In genomic region chr9:2260401-2261306, GRCh38 we compare ENCODE assay signal across 14 cellular contexts.
DNase-seq lines count a peak whose midpoint lies in the region; FAIRE-seq and TF ChIP-seq lines count a peak whose summit lies in the region.
"Had no signal": no experiment of that assay in that cellular context is flagged by ENCODE, and none has a peak within 500 bp of the region (broad histone marks: within the 10 kb centered on the region; RNA-seq: fewer than 3 reads in every experiment).

No MANE protein-coding gene starts in this region.

- CTCF ChIA-PET in H1 (lab: Charles Lee; ENCODE audit: partially characterized antibody) = interaction anchor here (0.6 to 3.0 kb wide), 3 partner anchors 13 to 311 kb away, joined by 3 to 15 read pairs (median 6); no protein-coding TSS in a partner anchor

- WGBS in H1 (ENCODE audit: extremely low coverage in 1 of 2, insufficient coverage in 1 of 2, insufficient read length in 1 of 2, insufficient replicate concordance in 2 of 2, low coverage in 1 of 2, low lambda C conversion rate in 2 of 2, missing lambda C conversion rate in 1 of 2), 2 experiments = 97% methylated on average over 3 of the region's 3 CpGs; no CpG with 5 or more reads in 1 of the 2 experiments
- 82% methylated on average over 3 of the region's 3 CpGs for WGBS in sigmoid colon, 2 donors

- no peak overlapping the region for H4K5ac ChIP-seq in H1 (ENCODE audit: insufficient read length, low read depth, low read length)

- H3K79me1 ChIP-seq in H1 (ENCODE audit: low read depth, low read length) = no peaks in the 10 kb centered on the region

- H3K9me3 ChIP-seq in H1 (ENCODE audit: insufficient read depth in 2 of 2, low read depth in 1 of 2, low read length in 1 of 2) (peaks cover 0 to 7% of the 10 kb centered on the region in 2 experiments; a peak in 1 of 4 replicates), sigmoid colon (no peaks in the 10 kb centered on the region)
- H3K9me3 ChIP-seq: HAP-1, left ventricle myocardium inferior, SJSA1, tibial artery had no signal

- H2BK20ac ChIP-seq in H1 (ENCODE audit: low read length) = peak overlapping the region; percentile 72; the same call in 1 of the 2 replicates

- no peak overlapping the region for H3K27ac ChIP-seq in H1 (ENCODE audit: low read depth, low read length)
- no peak overlapping the region for H3K27ac ChIP-seq in sigmoid colon
- H3K27ac ChIP-seq: left ventricle myocardium inferior, SJSA1, tibial artery had no signal

- TF ChIP-seq CTCF in H1 (IDR thresholded peaks at IDR 0.05; ENCODE audit: control extremely low read depth in 1 of 3, insufficient read depth in 1 of 3, low read depth in 1 of 3, low read length in 3 of 3) (no peak), sigmoid colon (IDR thresholded peaks at IDR 0.05) (no peak)

- no peak overlapping the region for H3K56ac ChIP-seq in H1 (replicated peaks; ENCODE audit: insufficient read length, low read depth, low read length)

- DNase-seq in DMS53 (lab: John Stamatoyannopoulos, UW) (peak; percentile 24), DMS53 treated with DMSO at 0.1 percent for 48 hours (lab: John Stamatoyannopoulos, UW; ENCODE audit: unreplicated experiment) (no peak), NCI-H1436 treated with DMSO at 0.1 percent for 48 hours (lab: John Stamatoyannopoulos, UW) (peak; percentile 70), H1 (ENCODE audit: low read depth in 1 of 2, low spot score in 2 of 2) (no peak), renal cortical epithelial cell (ENCODE audit: low read depth) (peak; percentile 95), ecto neural progenitor cell (ENCODE audit: low spot score) (no peak), SIG-M5 treated with dmso at 0.1 percent for 504 hours (lab: John Stamatoyannopoulos, UW; ENCODE audit: unreplicated experiment) (no peak), sigmoid colon (no peak)
- DNase-seq: effector memory CD8-positive, alpha-beta T cell; left ventricle myocardium inferior; tibial artery had no signal

- no peak overlapping the region for H4K91ac ChIP-seq in H1 (replicated peaks; ENCODE audit: insufficient read length, low read length)

- no peak overlapping the region for H3K9ac ChIP-seq in H1 (replicated peaks in 1 of 4; ENCODE audit: extremely low read depth in 1 of 4, low read depth in 3 of 4, low read length in 3 of 4)

- POLR2A ChIA-PET in H1 (lab: Charles Lee; ENCODE audit: partially characterized antibody) = no interaction called here

- no peak overlapping the region for H3K4ac ChIP-seq in H1 (replicated peaks; ENCODE audit: insufficient read length, low read depth, low read length)

- H3K23ac ChIP-seq in H1 (ENCODE audit: insufficient read length) = no peak overlapping the region

- H3K14ac ChIP-seq in H1 (ENCODE audit: insufficient read length) = no peak overlapping the region

- no peak overlapping the region for H2AFZ ChIP-seq in H1 (ENCODE audit: low read length)

- intact Hi-C loops in sigmoid colon (cut with DNase I) = no loop called here

- 0 out of 2 replicates have a peak overlapping the region, but pooled peaks have one; percentile 29 for H2BK15ac ChIP-seq in H1 (ENCODE audit: low read length)

- no peaks in the 10 kb centered on the region for H3K23me2 ChIP-seq in H1 (ENCODE audit: low read depth, low read length)

- H3K4me3 ChIP-seq in H1 (ENCODE audit: extremely low read depth in 1 of 4, insufficient read depth in 2 of 4, low read depth in 3 of 4, low read length in 4 of 4) = no peak overlapping the region
- H3K4me3 ChIP-seq in sigmoid colon = no peak overlapping the region
- H3K4me3 ChIP-seq: HAP-1, left ventricle myocardium inferior, SJSA1, tibial artery had no signal

- no peak overlapping the region for H2AK5ac ChIP-seq in H1 (ENCODE audit: low read depth, low read length)

- peak overlapping the region; percentile 15 for H2BK120ac ChIP-seq in H1 (replicated peaks; ENCODE audit: low read depth, low read length)

- H2BK5ac ChIP-seq in H1 (ENCODE audit: low read depth, low read length) = no peak overlapping the region; the same call in 1 of the 2 replicates

- TF ChIP-seq EP300 in H1 (IDR thresholded peaks at IDR 0.05; ENCODE audit: borderline replicate concordance in 1 of 2, low read depth in 2 of 2, low read length in 2 of 2) (no peak), sigmoid colon (IDR thresholded peaks at IDR 0.05) (no peak)

- no peaks in the 10 kb centered on the region for H3K79me2 ChIP-seq in H1 (ENCODE audit: control insufficient read depth in 1 of 2, insufficient read depth in 2 of 2, low read length in 2 of 2)

- H3K27me3 ChIP-seq in H1 (replicated peaks in 1 of 4; ENCODE audit: control insufficient read depth in 3 of 4, extremely low read depth in 1 of 4, insufficient read depth in 3 of 4, low read length in 3 of 4) = no peaks in the 10 kb centered on the region; a peak in 1 of 7 replicates
- no peaks in the 10 kb centered on the region for H3K27me3 ChIP-seq in sigmoid colon
- H3K27me3 ChIP-seq: SJSA1, tibial artery had no signal

- TF ChIP-seq POLR2A in H1 (IDR thresholded peaks at IDR 0.05; ENCODE audit: control extremely low read depth in 1 of 2, low read depth in 2 of 2, low read length in 2 of 2) (no peak), sigmoid colon (IDR thresholded peaks at IDR 0.05) (no peak)

- H3K4me1 ChIP-seq in H1 (replicated peaks in 1 of 4; ENCODE audit: control insufficient read depth in 3 of 4, insufficient read depth in 4 of 4, low read length in 3 of 4) (peaks cover 0 to 2% (median 0%) of the 10 kb centered on the region in 4 experiments; a peak in 1 of 7 replicates), sigmoid colon (no peaks in the 10 kb centered on the region)
- H3K4me1 ChIP-seq: HAP-1, left ventricle myocardium inferior, SJSA1, tibial artery had no signal

- H3K18ac ChIP-seq in H1 (ENCODE audit: extremely low read depth, low read length) = no peak overlapping the region

- TF ChIP-seq RAD21 in H1 (IDR thresholded peaks at IDR 0.05 in 1 of 2, conservative IDR thresholded peaks at IDR 0.05 in 1 of 2; ENCODE audit: low read depth in 2 of 2, low read length in 2 of 2) = no peak

- FAIRE-seq in H1 (lab: Jason Lieb, UNC) = no peak
- FAIRE-seq: A204.1 had no signal

- H4K8ac ChIP-seq in H1 (ENCODE audit: extremely low read depth, insufficient read depth, low read length) = no peak overlapping the region

- no peak overlapping the region for H3K4me2 ChIP-seq in H1 (ENCODE audit: insufficient read depth in 1 of 2, low read depth in 2 of 2, low read length in 2 of 2)

- H3K36me3 ChIP-seq in H1 (ENCODE audit: control insufficient read depth in 2 of 4, insufficient read depth in 4 of 4, low read length in 3 of 4) (no peaks in the 10 kb centered on the region), sigmoid colon (no peaks in the 10 kb centered on the region)
- H3K36me3 ChIP-seq: HAP-1, left ventricle myocardium inferior, SJSA1, tibial artery had no signal

- H2BK12ac ChIP-seq in H1 (ENCODE audit: low read depth, low read length) = peak overlapping the region; percentile 40

- no peaks in the 10 kb centered on the region for H4K20me1 ChIP-seq in H1 (replicated peaks in 1 of 2; ENCODE audit: control insufficient read depth in 1 of 2, insufficient read depth in 2 of 2, low read length in 2 of 2)

TF ChIP-seq in H1, 55 proteins besides CTCF, POLR2A, EP300 and RAD21 (continues in another document):
- no peak for TF ChIP-seq HDAC6 (IDR thresholded peaks at IDR 0.05; ENCODE audit: low read depth, low read length)
- no peak for TF ChIP-seq GTF2F1 (IDR thresholded peaks at IDR 0.05; ENCODE audit: borderline replicate concordance, low read depth, low read length)
- TF ChIP-seq RBBP5 (IDR thresholded peaks at IDR 0.05; ENCODE audit: borderline replicate concordance, low read depth, low read length) = no peak
- no peak for TF ChIP-seq BRCA1 (IDR thresholded peaks at IDR 0.05; ENCODE audit: low read depth, low read length)

Comparison
In these comparisons a context has a peak if more than half of its experiments do, and no peak if none do; other contexts are left out.
1. DNase-seq: peak in DMS53 (single experiment), NCI-H1436 treated with DMSO at 0.1 percent for 48 hours (single experiment) and renal cortical epithelial cell (single experiment); none in DMS53 treated with DMSO at 0.1 percent for 48 hours (single experiment), H1 (0 of 2), ecto neural progenitor cell (single experiment), SIG-M5 treated with dmso at 0.1 percent for 504 hours (single experiment) and sigmoid colon (single experiment).